Comparison of ENCODE assay signal across 1 cellular context in the genomic region with DNA sequence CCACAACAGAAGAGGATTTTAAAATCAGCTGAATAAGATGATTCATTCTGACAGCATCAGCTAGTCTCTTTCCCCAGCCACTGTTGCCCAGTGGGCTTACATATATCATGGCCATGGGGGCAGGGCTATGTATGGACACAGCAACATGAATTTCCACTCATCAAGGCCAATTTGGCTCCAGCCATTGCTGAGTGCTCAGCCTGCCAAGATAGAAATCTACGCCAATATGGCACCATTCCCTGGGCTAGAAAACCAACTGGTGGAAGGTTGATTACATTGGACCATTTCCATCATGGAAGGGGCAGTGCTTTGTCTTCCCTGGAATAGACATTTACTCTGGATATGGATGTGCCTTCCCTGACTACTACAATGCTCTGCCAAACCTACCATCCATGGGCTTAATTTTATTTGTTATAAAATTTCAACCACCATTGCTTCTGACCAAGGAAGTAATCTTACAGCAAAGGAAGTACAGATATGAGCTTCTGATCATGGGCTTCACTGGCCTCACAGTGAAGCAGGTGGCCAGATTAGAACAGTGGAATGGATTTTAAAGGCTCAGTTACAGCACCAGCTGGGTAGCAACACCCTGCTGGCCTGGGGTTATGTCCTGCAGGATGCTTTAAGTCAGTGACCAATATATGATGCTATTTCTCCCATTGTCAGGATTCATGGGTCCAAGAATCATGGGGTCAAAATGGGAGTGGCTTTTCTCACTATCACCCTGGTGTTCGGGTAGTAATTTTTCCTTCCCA.
TF ChIP-seq lines count a peak whose summit lies in the region.

No MANE protein-coding gene starts in this region.

TF ChIP-seq in IMR-90, 13 proteins besides CTCF, POLR2A, EP300 and RAD21 (continued from another document):
- TF ChIP-seq, protein P1, sequence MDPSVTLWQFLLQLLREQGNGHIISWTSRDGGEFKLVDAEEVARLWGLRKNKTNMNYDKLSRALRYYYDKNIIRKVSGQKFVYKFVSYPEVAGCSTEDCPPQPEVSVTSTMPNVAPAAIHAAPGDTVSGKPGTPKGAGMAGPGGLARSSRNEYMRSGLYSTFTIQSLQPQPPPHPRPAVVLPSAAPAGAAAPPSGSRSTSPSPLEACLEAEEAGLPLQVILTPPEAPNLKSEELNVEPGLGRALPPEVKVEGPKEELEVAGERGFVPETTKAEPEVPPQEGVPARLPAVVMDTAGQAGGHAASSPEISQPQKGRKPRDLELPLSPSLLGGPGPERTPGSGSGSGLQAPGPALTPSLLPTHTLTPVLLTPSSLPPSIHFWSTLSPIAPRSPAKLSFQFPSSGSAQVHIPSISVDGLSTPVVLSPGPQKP (IDR thresholded peaks at IDR 0.05; ENCODE audit: borderline replicate concordance, low read depth, low read length): no peak
- TF ChIP-seq FOS (IDR thresholded peaks at IDR 0.05; ENCODE audit: low read depth, low read length): no peak
TF ChIP-seq in IMR-90: peak in this region for 0.
